9 cellular contexts compared by ENCODE assay signal in genomic region chr3:69791919-69792399, GRCh38. TPM values are rescaled to one million over a fixed set of nuclear protein-coding genes. Genes with fewer than 3 reads are reported as not detected.
DNase-seq lines count a peak whose midpoint lies in the region; ATAC-seq and TF ChIP-seq lines count a peak whose summit lies in the region.
"Had no signal": no experiment of that assay in that cellular context is flagged by ENCODE, and none has a peak within 500 bp of the region (broad histone marks: within the 10 kb centered on the region; RNA-seq: fewer than 3 reads in every experiment).

No MANE protein-coding gene starts in this region.

- no peak overlapping the region for H3K9ac ChIP-seq in GM23248
- peak overlapping the region in 1 of 3 donors; percentile 16 for H3K9ac ChIP-seq in skeletal muscle tissue (ENCODE audit: low read depth in 1 of 3, low read length in 3 of 3)

- ATAC-seq in SK-N-SH treated with all-trans-retinoic acid at 6 μM for 48 hours (peak; percentile 88), Right ventricle myocardium superior (ENCODE audit: poor library complexity) (peak; percentile 78)

- H3K4me1 Mint-ChIP-seq in T-helper 2 cell treated with Interferon-gamma antibody and Interleukin-4, amounts not matched to agents 5 μg/mL and 100 μg/mL, for 36 hours (ENCODE audit: low read depth), result no peaks in the 10 kb centered on the region

- H3K4me1 ChIP-seq in GM23248 (ENCODE audit: insufficient read depth) (peaks cover 29% of the 10 kb centered on the region), skeletal muscle tissue (ENCODE audit: control insufficient read depth in 3 of 3, insufficient read depth in 3 of 3, low read length in 3 of 3) (peaks cover 19 to 26% (median 22%) of the 10 kb centered on the region in 3 donors), Peyer's patch (no peaks in the 10 kb centered on the region)

- no peak for TF ChIP-seq CTCF in GM20000 (IDR thresholded peaks at IDR 0.05; ENCODE audit: extremely low read depth, missing control alignments)
- TF ChIP-seq CTCF in Peyer's patch (IDR thresholded peaks at IDR 0.05), result peak in 3 of 6 experiments; percentile 18 to 43 (median 40)

- H3K36me3 ChIP-seq in GM23248 (ENCODE audit: low read depth) (no peaks in the 10 kb centered on the region), skeletal muscle tissue (ENCODE audit: control insufficient read depth in 3 of 3, insufficient read depth in 3 of 3, low read length in 3 of 3) (no peaks in the 10 kb centered on the region), Peyer's patch (no peaks in the 10 kb centered on the region)

- 2 to 8% methylated on average over 3 of the region's 3 CpGs for WGBS in GM23248 (ENCODE audit: low coverage in 1 of 2, low lambda C conversion rate in 2 of 2, missing lambda C conversion rate in 2 of 2), 2 experiments

- H3K4me3 Mint-ChIP-seq in T-helper 2 cell treated with Interferon-gamma antibody and Interleukin-4, amounts not matched to agents 5 μg/mL and 100 μg/mL, for 36 hours, result no peak overlapping the region

- intact Hi-C loops in Right ventricle myocardium superior (cut with DNase I), result loop anchor here (5.0 to 10.0 kb wide), 2 partner anchors 100 to 153 kb away; no protein-coding TSS in a partner anchor

- no peak overlapping the region for H3K27ac Mint-ChIP-seq in T-helper 2 cell treated with Interferon-gamma antibody and Interleukin-4, amounts not matched to agents 5 μg/mL and 100 μg/mL, for 36 hours

- no peaks in the 10 kb centered on the region for H4K20me1 ChIP-seq in GM23248 (ENCODE audit: insufficient read depth)

- H3K9me2 ChIP-seq in GM23248 (ENCODE audit: insufficient read depth), result no peaks in the 10 kb centered on the region

- no peaks in the 10 kb centered on the region for H3K27me3 Mint-ChIP-seq in T-helper 2 cell treated with Interferon-gamma antibody and Interleukin-4, amounts not matched to agents 5 μg/mL and 100 μg/mL, for 36 hours (ENCODE audit: low read depth)

- no peak overlapping the region for H2AFZ ChIP-seq in GM23248

- H3K79me2 ChIP-seq in GM23248 (ENCODE audit: insufficient read depth), result no peaks in the 10 kb centered on the region

- no peaks in the 10 kb centered on the region for H3K36me3 Mint-ChIP-seq in T-helper 2 cell treated with Interferon-gamma antibody and Interleukin-4, amounts not matched to agents 5 μg/mL and 100 μg/mL, for 36 hours (ENCODE audit: low read depth)

- H3K4me3 ChIP-seq in GM23248 (no peak overlapping the region), skeletal muscle tissue (ENCODE audit: low read length in 3 of 3) (peak overlapping the region in 2 of 3 donors; percentile 19 to 50), Peyer's patch (no peak overlapping the region)
- H3K4me3 ChIP-seq: skin epidermis had no signal

- H3K9me3 ChIP-seq in GM23248 (ENCODE audit: low read depth) (no peaks in the 10 kb centered on the region), skeletal muscle tissue (ENCODE audit: control insufficient read depth in 3 of 3, low read length in 3 of 3) (no peaks in the 10 kb centered on the region), Peyer's patch (no peaks in the 10 kb centered on the region)

- no peak for TF ChIP-seq POLR2A in Peyer's patch (IDR thresholded peaks at IDR 0.05)

- H3K4me2 ChIP-seq in GM23248 (ENCODE audit: unreplicated experiment), result peak overlapping the region; percentile 56

- no peaks in the 10 kb centered on the region for H3K27me3 ChIP-seq in GM23248 (replicated peaks; ENCODE audit: insufficient read depth)
- H3K27me3 ChIP-seq in skeletal muscle tissue (ENCODE audit: control insufficient read depth in 3 of 3, insufficient read depth in 3 of 3, low read length in 3 of 3), result no peaks in the 10 kb centered on the region
- H3K27me3 ChIP-seq in Peyer's patch, result no peaks in the 10 kb centered on the region

- peak; percentile 63 for DNase-seq in GM23248
- no peak for DNase-seq in Right ventricle myocardium superior
- no peak for DNase-seq in T-helper 2 cell treated with Interferon-gamma antibody and Interleukin-4, amounts not matched to agents 5 μg/mL and 100 μg/mL, for 36 hours (ENCODE audit: low spot score)
- no peak for DNase-seq in GM20000 (ENCODE audit: low spot score)
- DNase-seq in Peyer's patch, result no peak
- no peak for DNase-seq in activated CD4-positive, alpha-beta T cell treated with anti-CD3 and anti-CD28 coated beads for 48 hours

- no peaks in the 10 kb centered on the region for H3K9me3 Mint-ChIP-seq in T-helper 2 cell treated with Interferon-gamma antibody and Interleukin-4, amounts not matched to agents 5 μg/mL and 100 μg/mL, for 36 hours

- peaks cover 20% of the 10 kb centered on the region for H3F3A ChIP-seq in GM23248 (ENCODE audit: insufficient read depth)

- H3K27ac ChIP-seq in GM23248, result no peak overlapping the region
- peak overlapping the region; percentile 53 for H3K27ac ChIP-seq in skeletal muscle tissue (ENCODE audit: low read depth, low read length)
- no peak overlapping the region for H3K27ac ChIP-seq in Peyer's patch

- in situ Hi-C loops in GM23248 (cut with MboI), result no loop called here

TF ChIP-seq in SK-N-SH treated with all-trans-retinoic acid at 6 μM for 48 hours, 23 proteins besides CTCF, POLR2A, EP300 and RAD21:
- TF ChIP-seq CSDC2 (CRISPR knock-in tag; IDR thresholded peaks at IDR 0.05), result no peak
- TF ChIP-seq, protein P1, sequence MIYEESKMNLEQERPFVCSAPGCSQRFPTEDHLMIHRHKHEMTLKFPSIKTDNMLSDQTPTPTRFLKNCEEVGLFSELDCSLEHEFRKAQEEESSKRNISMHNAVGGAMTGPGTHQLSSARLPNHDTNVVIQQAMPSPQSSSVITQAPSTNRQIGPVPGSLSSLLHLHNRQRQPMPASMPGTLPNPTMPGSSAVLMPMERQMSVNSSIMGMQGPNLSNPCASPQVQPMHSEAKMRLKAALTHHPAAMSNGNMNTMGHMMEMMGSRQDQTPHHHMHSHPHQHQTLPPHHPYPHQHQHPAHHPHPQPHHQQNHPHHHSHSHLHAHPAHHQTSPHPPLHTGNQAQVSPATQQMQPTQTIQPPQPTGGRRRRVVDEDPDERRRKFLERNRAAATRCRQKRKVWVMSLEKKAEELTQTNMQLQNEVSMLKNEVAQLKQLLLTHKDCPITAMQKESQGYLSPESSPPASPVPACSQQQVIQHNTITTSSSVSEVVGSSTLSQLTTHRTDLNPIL (CRISPR knock-in tag; IDR thresholded peaks at IDR 0.05; ENCODE audit: low read depth), result no peak
- no peak for TF ChIP-seq ZFP30 (CRISPR knock-in tag; IDR thresholded peaks at IDR 0.05)
- no peak for TF ChIP-seq RARB (CRISPR knock-in tag; IDR thresholded peaks at IDR 0.05)
- no peak for TF ChIP-seq GLIS3 (CRISPR knock-in tag; IDR thresholded peaks at IDR 0.05)
- TF ChIP-seq ZNF8 (CRISPR knock-in tag; IDR thresholded peaks at IDR 0.05), result no peak
- no peak for TF ChIP-seq ESRRG (CRISPR knock-in tag; IDR thresholded peaks at IDR 0.05)
- TF ChIP-seq SNAI2 (CRISPR knock-in tag; IDR thresholded peaks at IDR 0.05), result no peak
- TF ChIP-seq ZFP3 (CRISPR knock-in tag; IDR thresholded peaks at IDR 0.05), result no peak
- no peak for TF ChIP-seq TCF4 (CRISPR knock-in tag; IDR thresholded peaks at IDR 0.05; ENCODE audit: borderline replicate concordance)
- no peak for TF ChIP-seq ZNF565 (CRISPR knock-in tag; conservative IDR thresholded peaks at IDR 0.05; ENCODE audit: low read depth)
- TF ChIP-seq, protein P2, sequence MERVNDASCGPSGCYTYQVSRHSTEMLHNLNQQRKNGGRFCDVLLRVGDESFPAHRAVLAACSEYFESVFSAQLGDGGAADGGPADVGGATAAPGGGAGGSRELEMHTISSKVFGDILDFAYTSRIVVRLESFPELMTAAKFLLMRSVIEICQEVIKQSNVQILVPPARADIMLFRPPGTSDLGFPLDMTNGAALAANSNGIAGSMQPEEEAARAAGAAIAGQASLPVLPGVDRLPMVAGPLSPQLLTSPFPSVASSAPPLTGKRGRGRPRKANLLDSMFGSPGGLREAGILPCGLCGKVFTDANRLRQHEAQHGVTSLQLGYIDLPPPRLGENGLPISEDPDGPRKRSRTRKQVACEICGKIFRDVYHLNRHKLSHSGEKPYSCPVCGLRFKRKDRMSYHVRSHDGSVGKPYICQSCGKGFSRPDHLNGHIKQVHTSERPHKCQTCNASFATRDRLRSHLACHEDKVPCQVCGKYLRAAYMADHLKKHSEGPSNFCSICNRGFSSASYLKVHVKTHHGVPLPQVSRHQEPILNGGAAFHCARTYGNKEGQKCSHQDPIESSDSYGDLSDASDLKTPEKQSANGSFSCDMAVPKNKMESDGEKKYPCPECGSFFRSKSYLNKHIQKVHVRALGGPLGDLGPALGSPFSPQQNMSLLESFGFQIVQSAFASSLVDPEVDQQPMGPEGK (CRISPR knock-in tag; IDR thresholded peaks at IDR 0.05; ENCODE audit: borderline replicate concordance), result no peak
- TF ChIP-seq, protein P3, sequence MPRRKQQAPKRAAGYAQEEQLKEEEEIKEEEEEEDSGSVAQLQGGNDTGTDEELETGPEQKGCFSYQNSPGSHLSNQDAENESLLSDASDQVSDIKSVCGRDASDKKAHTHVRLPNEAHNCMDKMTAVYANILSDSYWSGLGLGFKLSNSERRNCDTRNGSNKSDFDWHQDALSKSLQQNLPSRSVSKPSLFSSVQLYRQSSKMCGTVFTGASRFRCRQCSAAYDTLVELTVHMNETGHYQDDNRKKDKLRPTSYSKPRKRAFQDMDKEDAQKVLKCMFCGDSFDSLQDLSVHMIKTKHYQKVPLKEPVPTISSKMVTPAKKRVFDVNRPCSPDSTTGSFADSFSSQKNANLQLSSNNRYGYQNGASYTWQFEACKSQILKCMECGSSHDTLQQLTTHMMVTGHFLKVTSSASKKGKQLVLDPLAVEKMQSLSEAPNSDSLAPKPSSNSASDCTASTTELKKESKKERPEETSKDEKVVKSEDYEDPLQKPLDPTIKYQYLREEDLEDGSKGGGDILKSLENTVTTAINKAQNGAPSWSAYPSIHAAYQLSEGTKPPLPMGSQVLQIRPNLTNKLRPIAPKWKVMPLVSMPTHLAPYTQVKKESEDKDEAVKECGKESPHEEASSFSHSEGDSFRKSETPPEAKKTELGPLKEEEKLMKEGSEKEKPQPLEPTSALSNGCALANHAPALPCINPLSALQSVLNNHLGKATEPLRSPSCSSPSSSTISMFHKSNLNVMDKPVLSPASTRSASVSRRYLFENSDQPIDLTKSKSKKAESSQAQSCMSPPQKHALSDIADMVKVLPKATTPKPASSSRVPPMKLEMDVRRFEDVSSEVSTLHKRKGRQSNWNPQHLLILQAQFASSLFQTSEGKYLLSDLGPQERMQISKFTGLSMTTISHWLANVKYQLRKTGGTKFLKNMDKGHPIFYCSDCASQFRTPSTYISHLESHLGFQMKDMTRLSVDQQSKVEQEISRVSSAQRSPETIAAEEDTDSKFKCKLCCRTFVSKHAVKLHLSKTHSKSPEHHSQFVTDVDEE (CRISPR knock-in tag; IDR thresholded peaks at IDR 0.05), result no peak
- no peak for TF ChIP-seq ZNF70 (CRISPR knock-in tag; IDR thresholded peaks at IDR 0.05)

RNA-seq across cellular contexts. Expression of gene MITF, which starts 52.7 kb away (rescaled TPM):
- total RNA-seq in GM23248 (2014; rRNA removed; shearing (Covaris generic)), result 0.38 and 0.86 TPM in 2 replicates
- polyA plus RNA-seq in GM23248 (2016; fragmentation: Nextera tagmentation; extraction: Ambion mirVana), result 2.0 and 2.1 TPM in 2 replicates
- total RNA-seq in Right ventricle myocardium superior (65.5 TPM), skeletal muscle tissue (11.0 TPM), Peyer's patch (1 to 10 TPM; 2.1 to 9.1 (median 4.7) TPM)

Comparison
In these comparisons a context has a peak if more than half of its experiments do, and no peak if none do; other contexts are left out.
1. H3K4me3 ChIP-seq: peak in skeletal muscle tissue (2 of 3); none in GM23248 (single experiment) and Peyer's patch (0 of 4).